ENCODE assay signal across 12 cellular contexts in genomic region chr13:46804391-46804815, GRCh38. TPM values are rescaled to one million over a fixed set of nuclear protein-coding genes. Genes with fewer than 3 reads are reported as not detected.
A peak's percentile ranks its signal among the peaks of the same experiment; 100 is the strongest.
DNase-seq lines count a peak whose midpoint lies in the region; ATAC-seq, FAIRE-seq and TF ChIP-seq lines count a peak whose summit lies in the region.
"Had no signal": no experiment of that assay in that cellular context is flagged by ENCODE, and none has a peak within 500 bp of the region (broad histone marks: within the 10 kb centered on the region; RNA-seq: fewer than 3 reads in every experiment).

No MANE protein-coding gene starts in this region.

- ATAC-seq in GM21717 (IDR thresholded peaks at IDR 0.05; ENCODE audit: unreplicated experiment): no peak
- ATAC-seq in HG03045 (IDR thresholded peaks at IDR 0.05; ENCODE audit: unreplicated experiment): no peak

- intact Hi-C loops in Calu3 (cut with micrococcal nuclease; ENCODE audit: unreplicated experiment): no loop called here

- no peaks in the 10 kb centered on the region for H3K36me3 ChIP-seq in bronchial epithelial cell (ENCODE audit: control insufficient read depth, insufficient read depth, low read length)
- H3K36me3 ChIP-seq: stomach had no signal

- DNase-seq in Calu3 (peak; percentile 13), LoVo (ENCODE audit: low spot score) (peak; percentile 30), bronchial epithelial cell (ENCODE audit: low read depth) (peak; percentile 99), myocyte (ENCODE audit: low read depth) (peak; percentile 89), NCI-H82 (lab: John Stamatoyannopoulos, UW) (no peak), coronary artery (ENCODE audit: low spot score) (no peak)
- DNase-seq: DMS 273 treated with DMSO at 0.1 percent for 48 hours, NCI-H187, stomach had no signal

- H3K27ac Mint-ChIP-seq in Calu3 (ENCODE audit: unreplicated experiment): no peak overlapping the region

- H3K4me3 ChIP-seq in bronchial epithelial cell (ENCODE audit: low read depth, low read length) (no peak overlapping the region), coronary artery (no peak overlapping the region)
- H3K4me3 ChIP-seq: stomach had no signal

- peaks cover 17% of the 10 kb centered on the region for H3K4me1 Mint-ChIP-seq in Calu3 (ENCODE audit: low read depth, unreplicated experiment)
- H3K4me1 Mint-ChIP-seq: central memory CD8-positive, alpha-beta T cell had no signal

- no peaks in the 10 kb centered on the region for H3K27me3 ChIP-seq in bronchial epithelial cell (ENCODE audit: control insufficient read depth, insufficient read depth, low read length)
- H3K27me3 ChIP-seq: stomach had no signal

- TF ChIP-seq CTCF in Calu3 (IDR thresholded peaks at IDR 0.05; ENCODE audit: unreplicated experiment) (no peak), bronchial epithelial cell (IDR thresholded peaks at IDR 0.05; ENCODE audit: insufficient read depth, low read length, severe bottlenecking) (no peak), coronary artery (IDR thresholded peaks at IDR 0.05) (no peak)

- no peaks in the 10 kb centered on the region for H3K27me3 Mint-ChIP-seq in Calu3 (ENCODE audit: unreplicated experiment)

- CTCF ChIA-PET in Calu3 (lab: Charles Lee): no interaction called here

- peaks cover 2% of the 10 kb centered on the region for H3K9me3 Mint-ChIP-seq in Calu3 (ENCODE audit: low read depth, unreplicated experiment)
- H3K9me3 Mint-ChIP-seq: central memory CD8-positive, alpha-beta T cell had no signal

- H3K36me3 Mint-ChIP-seq in Calu3 (ENCODE audit: insufficient read depth, unreplicated experiment): no peaks in the 10 kb centered on the region

- BruUV-seq in Calu3 (replicated peaks; lab: Mats Ljungman, UMichigan): no TSS peak

- H3K4me3 Mint-ChIP-seq in Calu3 (ENCODE audit: low read depth, unreplicated experiment): no peak overlapping the region
- H3K4me3 Mint-ChIP-seq: central memory CD8-positive, alpha-beta T cell had no signal

- FAIRE-seq in bronchial epithelial cell (lab: Jason Lieb, UNC): no peak

- H3K27ac ChIP-seq in coronary artery: no peak overlapping the region
- H3K27ac ChIP-seq: stomach had no signal

RNA-seq across cellular contexts. Expression of gene ESD, which starts 7.4 kb away (rescaled TPM):
- total RNA-seq in Calu3 (2022) (65.2 and 71.6 TPM in 2 replicates), bronchial epithelial cell (36.7 and 42.4 TPM in 2 replicates), myocyte (146 and 155 TPM in 2 replicates)
- polyA plus RNA-seq in myocyte (2012): 92.6 TPM

Comparison
In these comparisons a context has a peak if more than half of its experiments do, and no peak if none do; other contexts are left out.
1. DNase-seq: peak in Calu3 (single experiment), LoVo (single experiment), bronchial epithelial cell (single experiment) and myocyte (single experiment); none in NCI-H82 (single experiment) and coronary artery (single experiment).